14 cellular contexts compared by ENCODE assay signal in the genomic region with DNA sequence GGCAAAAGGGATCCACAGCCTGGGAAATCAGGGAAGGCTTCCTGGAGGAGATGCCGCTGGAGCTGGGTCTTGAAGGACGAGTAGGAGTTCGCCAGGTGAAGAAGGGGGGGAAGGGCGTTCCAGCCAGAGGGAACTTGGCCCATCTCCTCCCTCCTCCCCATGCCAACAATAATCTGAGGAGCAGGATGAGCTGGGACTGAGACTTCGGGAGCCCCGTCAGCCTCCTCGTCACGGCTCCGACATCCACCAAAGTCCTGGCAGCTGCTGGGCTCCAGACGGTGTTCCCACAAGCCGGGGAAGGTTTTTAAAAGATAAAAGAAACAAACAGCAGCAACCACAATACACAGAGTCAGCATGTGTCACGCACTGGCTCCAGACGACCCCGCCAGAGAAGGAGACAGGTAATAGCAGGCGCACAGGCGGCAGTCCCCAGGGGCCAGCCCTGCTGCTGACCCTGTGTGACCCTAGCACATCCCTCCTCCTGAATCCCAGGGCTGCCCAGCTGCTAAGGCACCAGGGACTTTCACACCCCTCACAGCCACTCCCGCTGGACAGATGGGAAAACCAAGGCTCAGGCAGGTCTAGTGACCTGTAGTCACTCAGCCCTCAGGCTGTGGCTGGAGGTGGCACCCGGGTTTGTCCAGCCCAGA. TPM values are rescaled to one million over a fixed set of nuclear protein-coding genes. Genes with fewer than 3 reads are reported as not detected.
DNase-seq lines count a peak whose midpoint lies in the region; ATAC-seq, FAIRE-seq and TF ChIP-seq lines count a peak whose summit lies in the region.
"Had no signal": no experiment of that assay in that cellular context is flagged by ENCODE, and none has a peak within 500 bp of the region (broad histone marks: within the 10 kb centered on the region; RNA-seq: fewer than 3 reads in every experiment).

No MANE protein-coding gene starts in this region.

- H4K20me1 ChIP-seq in K562 (replicated peaks; ENCODE audit: control insufficient read depth, insufficient read depth, low read length), result no peaks in the 10 kb centered on the region; the same call in 1 of the 2 replicates

- no peaks in the 10 kb centered on the region for H3K27me3 Mint-ChIP-seq in MCF 10A (ENCODE audit: insufficient read depth, unreplicated experiment)
- H3K27me3 Mint-ChIP-seq: activated CD4-positive, alpha-beta memory T cell treated with anti-CD3 and anti-CD28 coated beads, Interleukin-2, amount 10 ng/mL, durations not matched to agents 7 days and 5 days; activated naive CD8-positive, alpha-beta T cell had no signal

- no peak overlapping the region for H3K4ac ChIP-seq in mesendoderm (ENCODE audit: low read depth, low read length)

- H4K5ac ChIP-seq in mesendoderm (ENCODE audit: low read length), result no peak overlapping the region

- H3K9ac ChIP-seq in K562 (ENCODE audit: insufficient read depth in 1 of 2, low read depth in 2 of 2, low read length in 2 of 2), result 0 out of 4 replicates have a peak overlapping the region, but pooled peaks of 1 of the 2 experiments have one; percentile 9
- no peak overlapping the region for H3K9ac ChIP-seq in mesendoderm (ENCODE audit: low read length)

- no peak overlapping the region for H2AK5ac ChIP-seq in mesendoderm (ENCODE audit: low read length)

- peaks cover 64% of the 10 kb centered on the region for H3K36me3 Mint-ChIP-seq in MCF 10A (ENCODE audit: insufficient read depth, unreplicated experiment)

- H2BK120ac ChIP-seq in mesendoderm (ENCODE audit: low read depth, low read length), result no peak overlapping the region

- H3K4me3 ChIP-seq in breast epithelium, result no peak overlapping the region
- no peak overlapping the region for H3K4me3 ChIP-seq in K562
- no peak overlapping the region for H3K4me3 ChIP-seq in mesendoderm (ENCODE audit: low read length)

- TF ChIP-seq POLR2A in breast epithelium (IDR thresholded peaks at IDR 0.05) (no peak), K562 (conservative IDR thresholded peaks at IDR 0.05) (no peak)

- H3K9me1 ChIP-seq in K562 (ENCODE audit: control insufficient read depth, insufficient read depth, low read length), result peaks cover 6% of the 10 kb centered on the region

- WGBS in K562 (ENCODE audit: insufficient coverage, low coverage, missing lambda C conversion rate), result 35% methylated on average over 8 of the region's 18 CpGs
- no CpG with 5 or more reads among the region's 18 CpGs for WGBS in mesendoderm (ENCODE audit: extremely low coverage, insufficient coverage, low lambda C conversion rate)

- H3K18ac ChIP-seq in mesendoderm (ENCODE audit: low read length), result no peak overlapping the region

- no peak overlapping the region for H3K4me3 Mint-ChIP-seq in MCF 10A (ENCODE audit: unreplicated experiment)
- H3K4me3 Mint-ChIP-seq: activated CD4-positive, alpha-beta memory T cell treated with anti-CD3 and anti-CD28 coated beads, Interleukin-2, amount 10 ng/mL, durations not matched to agents 7 days and 5 days; activated naive CD8-positive, alpha-beta T cell had no signal

- FAIRE-seq in K562 (lab: Jason Lieb, UNC), result no peak
- FAIRE-seq: small intestine had no signal

- H2BK15ac ChIP-seq in mesendoderm (replicated peaks; ENCODE audit: low read depth), result no peak overlapping the region

- intact Hi-C loops in breast epithelium (cut with DNase I; ENCODE audit: low total_unique reads) (no loop called here), MCF 10A (cut with micrococcal nuclease) (no loop called here), K562 (cut with micrococcal nuclease) (loop anchor here (10.0 kb wide), 1 partner anchor 96 kb away; no protein-coding TSS in a partner anchor), Right ventricle myocardium inferior (cut with DNase I) (no loop called here)

- TF ChIP-seq CTCF in breast epithelium (IDR thresholded peaks at IDR 0.05) (no peak), MCF 10A (IDR thresholded peaks at IDR 0.05; ENCODE audit: unreplicated experiment) (no peak), K562 (IDR thresholded peaks at IDR 0.05 in 2 of 3, conservative IDR thresholded peaks at IDR 0.05 in 1 of 3; ENCODE audit: insufficient read depth in 2 of 3, low read depth in 1 of 3, low read length in 3 of 3) (no peak)

- DNase-seq in breast epithelium (ENCODE audit: low spot score in 2 of 2) (no peak), MCF 10A (ENCODE audit: unreplicated experiment) (no peak), K562 (ENCODE audit: extremely low read depth in 1 of 4, low spot score in 3 of 4) (no peak), mesendoderm (peak; percentile 66), GM03348 (ENCODE audit: low spot score) (no peak), Right ventricle myocardium inferior (ENCODE audit: missing footprints) (no peak), CD1c-positive myeloid dendritic cell (ENCODE audit: extremely low spot score) (no peak)
- DNase-seq: activated CD4-positive, alpha-beta memory T cell treated with anti-CD3 and anti-CD28 coated beads, Interleukin-2, amount 10 ng/mL, durations not matched to agents 7 days and 5 days; effector CD4-positive, alpha-beta T cell; NCI-H524; small intestine; SW 1271 had no signal

- H3K23ac ChIP-seq in mesendoderm (ENCODE audit: low read length), result no peak overlapping the region

- H3K27ac Mint-ChIP-seq in MCF 10A (ENCODE audit: low read depth, unreplicated experiment), result no peak overlapping the region
- H3K27ac Mint-ChIP-seq: activated CD4-positive, alpha-beta memory T cell treated with anti-CD3 and anti-CD28 coated beads, Interleukin-2, amount 10 ng/mL, durations not matched to agents 7 days and 5 days; activated naive CD8-positive, alpha-beta T cell had no signal

- no peaks in the 10 kb centered on the region for H3K79me2 ChIP-seq in K562 (ENCODE audit: control insufficient read depth, insufficient read depth, low read length)
- H3K79me2 ChIP-seq in mesendoderm (ENCODE audit: control insufficient read depth, insufficient read depth, low read length), result no peaks in the 10 kb centered on the region

- BruUV-seq in MCF 10A (replicated peaks; lab: Mats Ljungman, UMichigan) (no TSS peak), K562 (replicated peaks; lab: Mats Ljungman, UMichigan) (no TSS peak)

- H3K56ac ChIP-seq in mesendoderm (ENCODE audit: low read length), result no peak overlapping the region

- H3K27me3 ChIP-seq in breast epithelium (no peaks in the 10 kb centered on the region), K562 (ENCODE audit: control insufficient read depth in 2 of 2, insufficient read depth in 2 of 2, low read length in 2 of 2) (no peaks in the 10 kb centered on the region), mesendoderm (ENCODE audit: insufficient read depth, low read length, poor library complexity) (no peaks in the 10 kb centered on the region)

- H3K27ac ChIP-seq in breast epithelium, result peak overlapping the region; percentile 58 to 65
- H3K27ac ChIP-seq in K562 (ENCODE audit: extremely low read depth, low read depth, low read length), result no peak overlapping the region
- H3K27ac ChIP-seq in mesendoderm (ENCODE audit: low read depth, low read length), result no peak overlapping the region

- no peaks in the 10 kb centered on the region for H3K9me3 ChIP-seq in breast epithelium
- H3K9me3 ChIP-seq in K562 (replicated peaks; ENCODE audit: control insufficient read depth, insufficient read depth, low read depth, low read length), result no peaks in the 10 kb centered on the region

- H4K8ac ChIP-seq in mesendoderm (ENCODE audit: low read depth, low read length), result no peak overlapping the region

- no peaks in the 10 kb centered on the region for H3K36me3 ChIP-seq in breast epithelium
- no peaks in the 10 kb centered on the region for H3K36me3 ChIP-seq in K562 (ENCODE audit: control insufficient read depth, insufficient read depth, low read length)
- no peaks in the 10 kb centered on the region for H3K36me3 ChIP-seq in mesendoderm (ENCODE audit: control insufficient read depth, insufficient read depth, low read length)

- H3K4me2 ChIP-seq in K562 (ENCODE audit: insufficient read depth, low read length) (no peak overlapping the region), mesendoderm (ENCODE audit: low read length) (no peak overlapping the region)

- no peak overlapping the region for H2AFZ ChIP-seq in K562 (ENCODE audit: low read depth, low read length)

- TF ChIP-seq RAD21 in K562 (CRISPR knock-in tag; conservative IDR thresholded peaks at IDR 0.05 in 1 of 2, IDR thresholded peaks at IDR 0.05 in 1 of 2), result no peak

- H3K79me1 ChIP-seq in mesendoderm (ENCODE audit: low read length), result no peaks in the 10 kb centered on the region

- H3K9me3 Mint-ChIP-seq in MCF 10A (ENCODE audit: unreplicated experiment), result no peaks in the 10 kb centered on the region
- H3K9me3 Mint-ChIP-seq: activated CD4-positive, alpha-beta memory T cell treated with anti-CD3 and anti-CD28 coated beads, Interleukin-2, amount 10 ng/mL, durations not matched to agents 7 days and 5 days had no signal

- no peak overlapping the region for H2BK5ac ChIP-seq in mesendoderm (ENCODE audit: low read length)

- CTCF ChIA-PET in MCF 10A (lab: Yijun Ruan, JAX) (no interaction called here), K562 (lab: Yijun Ruan, JAX; ENCODE audit: low intra/inter-chr PET ratio) (no interaction called here)

- peaks cover 5% of the 10 kb centered on the region for H3K4me1 Mint-ChIP-seq in MCF 10A (ENCODE audit: insufficient read depth, unreplicated experiment)
- H3K4me1 Mint-ChIP-seq: activated CD4-positive, alpha-beta memory T cell treated with anti-CD3 and anti-CD28 coated beads, Interleukin-2, amount 10 ng/mL, durations not matched to agents 7 days and 5 days had no signal

- POLR2A ChIA-PET in MCF 10A (lab: Yijun Ruan, JAX), result interaction anchor here (0.7 kb wide), 1 partner anchor 25 kb away, joined by 3 read pairs; no protein-coding TSS in a partner anchor
- POLR2A ChIA-PET in K562 (lab: Yijun Ruan, JAX), result no interaction called here

- ATAC-seq in K562, result no peak
- ATAC-seq in HG02852 (IDR thresholded peaks at IDR 0.05; ENCODE audit: unreplicated experiment), result no peak
- ATAC-seq in Right ventricle myocardium inferior, result no peak

- H3K4me1 ChIP-seq in breast epithelium (no peaks in the 10 kb centered on the region), K562 (replicated peaks in 1 of 2; ENCODE audit: control insufficient read depth in 2 of 2, insufficient read depth in 2 of 2, low read length in 2 of 2) (peaks cover 0 to 38% of the 10 kb centered on the region in 2 experiments; a peak in 2 of 5 replicates), mesendoderm (ENCODE audit: control insufficient read depth, low read depth, low read length) (peaks cover 5% of the 10 kb centered on the region)

- in situ Hi-C loops in K562 (cut with MboI), result no loop called here

- no peak for TF ChIP-seq EP300 in K562 (IDR thresholded peaks at IDR 0.05; ENCODE audit: low read length)

RNA-seq across cellular contexts. Expression of a gene that starts 37.3 kb away (rescaled TPM):
- total RNA-seq in breast epithelium, result 10 to 100 TPM; 40.6 to 53.9 (median 49.2) TPM
- 70.3 and 72.5 TPM in 2 replicates for total RNA-seq in MCF 10A (2022)
- 29.2 and 70.6 TPM in 2 replicates for total RNA-seq in K562 (2011; cell fraction: chromatin; rRNA removed; ENCODE audit: low replicate concordance)
- 26.7 and 30.3 TPM in 2 replicates for total RNA-seq in K562 (2011; cell fraction: nucleolus; rRNA removed)
- 33.5 and 52.8 TPM in 2 replicates for total RNA-seq in K562 (2011; cell fraction: nucleoplasm; rRNA removed)
- 77.6 and 85.3 TPM in 2 replicates for total RNA-seq in K562 (2014; rRNA removed)
- total RNA-seq in K562 (2014; rRNA removed; fragmentation: Illumina TruSeq; extraction: Trizol), result 55.3 and 62.0 TPM in 2 replicates
- 61.8 and 62.2 TPM in 2 replicates for total RNA-seq in K562 (2015; rRNA removed; fragmentation: Illumina TruSeq; extraction: Trizol)
- 83.7 and 84.2 TPM in 2 replicates for total RNA-seq in K562 (2021)
- polyA plus RNA-seq in K562 (2011; rRNA removed), result 21.8 and 29.3 TPM in 2 replicates
- 17.4 and 20.5 TPM in 2 replicates for polyA plus RNA-seq in K562 (2011; cell fraction: cytosol; rRNA removed)
- polyA plus RNA-seq in K562 (2011; cell fraction: nucleus; rRNA removed), result 16.0 and 30.2 TPM in 2 replicates
- 23.7 and 44.7 TPM in 2 replicates for polyA plus RNA-seq in K562 (2012)
- 44.8 and 57.5 TPM in 2 replicates for polyA plus RNA-seq in K562 (2014; fragmentation: Illumina TruSeq; extraction: Trizol)
- 10 to 100 TPM; 23.8 to 25.9 TPM for polyA plus RNA-seq in K562 (2014; fragmentation: Nextera tagmentation; extraction: Ambion mirVana)
- 39.3 and 49.3 TPM in 2 replicates for polyA plus RNA-seq in K562 (2014; rRNA removed)
- 43.2 and 54.9 TPM in 2 replicates for polyA minus RNA-seq in K562 (2011; rRNA and poly(A)+ RNA removed)
- polyA minus RNA-seq in K562 (2011; cell fraction: cytosol; rRNA and poly(A)+ RNA removed), result 17.9 and 19.7 TPM in 2 replicates
- 22.3 and 30.1 TPM in 2 replicates for polyA minus RNA-seq in K562 (2011; cell fraction: nucleus; rRNA and poly(A)+ RNA removed)
- 68.7 TPM for polyA plus RNA-seq in mesendoderm (2013, experiment 1 of 2)
- 68.1 TPM for polyA plus RNA-seq in mesendoderm (2013, experiment 2 of 2)
- 15.2 TPM for total RNA-seq in Right ventricle myocardium inferior

RNA-seq across cellular contexts. Expression of a gene that starts 39.7 kb away (rescaled TPM):
- total RNA-seq in breast epithelium (10 to 100 TPM; 29.4 to 45.3 (median 35.1) TPM), MCF 10A (2022) (61.9 and 63.4 TPM in 2 replicates), K562 (2014; rRNA removed) (8.5 and 11.5 TPM in 2 replicates), K562 (2014; rRNA removed; fragmentation: Illumina TruSeq; extraction: Trizol) (3.0 TPM in 2 replicates), K562 (2015; rRNA removed; fragmentation: Illumina TruSeq; extraction: Trizol) (5.0 and 5.9 TPM in 2 replicates), K562 (2021) (11.7 and 12.1 TPM in 2 replicates), Right ventricle myocardium inferior (22.3 TPM)
- 2.7 and 4.4 TPM in 2 replicates for total RNA-seq in K562 (2011; cell fraction: chromatin; rRNA removed; ENCODE audit: low replicate concordance)
- 2.4 and 3.7 TPM in 2 replicates for total RNA-seq in K562 (2011; cell fraction: nucleolus; rRNA removed)
- total RNA-seq in K562 (2011; cell fraction: nucleoplasm; rRNA removed), result 2.3 and 3.2 TPM in 2 replicates
- polyA plus RNA-seq in K562 (2011; rRNA removed) (7.7 and 7.9 TPM in 2 replicates), K562 (2014; fragmentation: Illumina TruSeq; extraction: Trizol) (6.4 and 8.3 TPM in 2 replicates), K562 (2014; fragmentation: Nextera tagmentation; extraction: Ambion mirVana) (under 1 TPM; 0.24 to 0.46 TPM), K562 (2014; rRNA removed) (8.1 and 12.1 TPM in 2 replicates)
- 8.7 and 16.2 TPM in 2 replicates for polyA plus RNA-seq in K562 (2011; cell fraction: cytosol; rRNA removed)
- 9.8 and 13.3 TPM in 2 replicates for polyA plus RNA-seq in K562 (2011; cell fraction: nucleus; rRNA removed)
- polyA plus RNA-seq in K562 (2012), result 7.7 and 9.5 TPM in 2 replicates
- polyA minus RNA-seq in K562 (2011; rRNA and poly(A)+ RNA removed), result 2.1 and 4.3 TPM in 2 replicates
- 6.1 and 6.6 TPM in 2 replicates for polyA minus RNA-seq in K562 (2011; cell fraction: cytosol; rRNA and poly(A)+ RNA removed)
- polyA minus RNA-seq in K562 (2011; cell fraction: nucleus; rRNA and poly(A)+ RNA removed), result 1.1 and 1.8 TPM in 2 replicates
- 38.5 TPM for polyA plus RNA-seq in mesendoderm (2013, experiment 1 of 2)
- polyA plus RNA-seq in mesendoderm (2013, experiment 2 of 2), result 41.4 TPM

Comparison
In these comparisons a context has a peak if more than half of its experiments do, and no peak if none do; other contexts are left out.
1. H3K27ac ChIP-seq: peak in breast epithelium (2 of 2); none in K562 (single experiment) and mesendoderm (single experiment).